In the genomic region with DNA sequence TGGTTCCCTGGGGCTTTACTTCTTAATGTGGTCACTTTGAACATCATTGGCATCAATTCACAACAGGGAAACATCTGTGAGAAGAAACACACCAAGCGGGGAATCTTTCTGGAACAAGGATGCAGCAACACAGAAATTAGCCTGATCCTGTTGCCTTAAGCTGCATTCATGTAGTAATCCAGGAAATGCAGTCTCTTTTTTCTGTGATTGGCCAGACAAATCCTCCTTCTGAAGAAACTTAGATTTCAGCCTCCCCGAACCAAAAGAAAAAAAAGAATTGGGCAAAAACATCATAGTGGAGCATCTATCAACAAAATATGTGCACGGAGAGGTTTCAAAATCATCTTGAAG, we compare ENCODE assay signal across 1 cellular context.
TF ChIP-seq lines count a peak whose summit lies in the region.

No MANE protein-coding gene starts in this region.

TF ChIP-seq in HepG2, 621 proteins besides CTCF, POLR2A, EP300 and RAD21 (continued from another document):
- TF ChIP-seq, protein P1, sequence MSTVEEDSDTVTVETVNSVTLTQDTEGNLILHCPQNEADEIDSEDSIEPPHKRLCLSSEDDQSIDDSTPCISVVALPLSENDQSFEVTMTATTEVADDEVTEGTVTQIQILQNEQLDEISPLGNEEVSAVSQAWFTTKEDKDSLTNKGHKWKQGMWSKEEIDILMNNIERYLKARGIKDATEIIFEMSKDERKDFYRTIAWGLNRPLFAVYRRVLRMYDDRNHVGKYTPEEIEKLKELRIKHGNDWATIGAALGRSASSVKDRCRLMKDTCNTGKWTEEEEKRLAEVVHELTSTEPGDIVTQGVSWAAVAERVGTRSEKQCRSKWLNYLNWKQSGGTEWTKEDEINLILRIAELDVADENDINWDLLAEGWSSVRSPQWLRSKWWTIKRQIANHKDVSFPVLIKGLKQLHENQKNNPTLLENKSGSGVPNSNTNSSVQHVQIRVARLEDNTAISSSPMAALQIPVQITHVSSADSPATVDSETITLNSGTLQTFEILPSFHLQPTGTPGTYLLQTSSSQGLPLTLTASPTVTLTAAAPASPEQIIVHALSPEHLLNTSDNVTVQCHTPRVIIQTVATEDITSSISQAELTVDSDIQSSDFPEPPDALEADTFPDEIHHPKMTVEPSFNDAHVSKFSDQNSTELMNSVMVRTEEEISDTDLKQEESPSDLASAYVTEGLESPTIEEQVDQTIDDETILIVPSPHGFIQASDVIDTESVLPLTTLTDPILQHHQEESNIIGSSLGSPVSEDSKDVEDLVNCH (CRISPR knock-in tag; IDR thresholded peaks at IDR 0.05), result no peak
- no peak for TF ChIP-seq ZNF383 (CRISPR knock-in tag; IDR thresholded peaks at IDR 0.05; ENCODE audit: borderline replicate concordance)
- no peak for TF ChIP-seq ZNF232 (CRISPR knock-in tag; IDR thresholded peaks at IDR 0.05; ENCODE audit: borderline replicate concordance)
- TF ChIP-seq TMF1 (CRISPR knock-in tag; IDR thresholded peaks at IDR 0.05; ENCODE audit: low read depth), result no peak
TF ChIP-seq in HepG2: peak in this region for 0.
